ENCODE assay signal across 1 cellular context in genomic region chr7:171912-172515, GRCh38.
TF ChIP-seq lines count a peak whose summit lies in the region.

No MANE protein-coding gene starts in this region.

TF ChIP-seq in H1, 55 proteins besides CTCF, POLR2A, EP300 and RAD21:
- TF ChIP-seq CHD7 (IDR thresholded peaks at IDR 0.05; ENCODE audit: insufficient replicate concordance, low read length), result no peak
- no peak for TF ChIP-seq NANOG (IDR thresholded peaks at IDR 0.05; ENCODE audit: insufficient read depth, low read depth, low read length, poor library complexity, severe bottlenecking)
- TF ChIP-seq E2F6 (IDR thresholded peaks at IDR 0.05), result no peak
- TF ChIP-seq KDM1A (IDR thresholded peaks at IDR 0.05; ENCODE audit: borderline replicate concordance, low read length), result no peak
- TF ChIP-seq RNF2 (IDR thresholded peaks at IDR 0.05; ENCODE audit: borderline replicate concordance, low read depth, low read length, missing control alignments, poor library complexity, severe bottlenecking), result no peak
- TF ChIP-seq EZH2 (IDR thresholded peaks at IDR 0.05; ENCODE audit: low read depth, low read length, severe bottlenecking), result no peak
- no peak for TF ChIP-seq RFX5 (IDR thresholded peaks at IDR 0.05; ENCODE audit: borderline replicate concordance, low read depth, low read length)
- no peak for TF ChIP-seq PHF8 (conservative IDR thresholded peaks at IDR 0.05; ENCODE audit: low read depth, low read length)
- no peak for TF ChIP-seq BACH1 (IDR thresholded peaks at IDR 0.05; ENCODE audit: low read length)
- no peak for TF ChIP-seq BCL11A (IDR thresholded peaks at IDR 0.05; ENCODE audit: low read depth in 2 of 2, low read length in 2 of 2)
- TF ChIP-seq SP2 (IDR thresholded peaks at IDR 0.05; ENCODE audit: low read length), result no peak
- no peak for TF ChIP-seq SP4 (IDR thresholded peaks at IDR 0.05; ENCODE audit: low read length)
- TF ChIP-seq ASH2L (IDR thresholded peaks at IDR 0.05; ENCODE audit: low read length), result no peak
- TF ChIP-seq JUND (IDR thresholded peaks at IDR 0.05; ENCODE audit: low read length), result no peak
